In the genomic region with DNA sequence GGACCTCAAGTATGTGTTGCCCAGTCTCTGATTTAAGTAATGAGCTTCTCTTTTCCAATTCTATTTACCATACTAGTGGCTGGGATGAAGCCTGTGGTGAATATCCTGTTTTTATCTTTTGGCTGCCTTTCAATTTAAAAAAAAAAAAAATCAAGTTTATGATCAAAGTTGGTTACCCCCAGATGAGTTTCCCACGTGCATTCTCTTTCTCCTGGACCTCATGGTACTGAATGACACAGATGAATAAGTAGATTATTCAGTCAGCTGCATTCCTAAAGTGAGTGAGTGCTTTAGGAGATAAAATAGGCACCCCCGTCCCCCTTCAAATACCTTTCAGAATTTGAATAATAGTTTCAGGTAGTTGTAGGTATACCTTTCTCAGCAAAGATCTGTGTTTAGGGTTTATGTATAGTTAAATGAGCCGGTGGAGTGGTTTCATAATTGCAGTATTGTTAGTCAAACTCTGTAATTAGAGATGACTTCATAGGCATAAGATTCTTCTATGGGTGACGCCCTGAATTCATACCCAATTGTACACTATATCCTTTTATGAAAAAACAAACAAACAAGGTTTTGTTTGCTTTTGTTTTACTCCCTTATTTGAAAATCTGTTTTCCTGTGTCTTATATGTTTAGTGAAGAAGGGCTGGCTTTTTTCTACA, we compare ENCODE assay signal across 14 cellular contexts. TPM values are rescaled to one million over a fixed set of nuclear protein-coding genes. Genes with fewer than 3 reads are reported as not detected.
DNase-seq lines count a peak whose midpoint lies in the region; ATAC-seq and TF ChIP-seq lines count a peak whose summit lies in the region.
"Had no signal": no experiment of that assay in that cellular context is flagged by ENCODE, and none has a peak within 500 bp of the region (broad histone marks: within the 10 kb centered on the region; RNA-seq: fewer than 3 reads in every experiment).

No MANE protein-coding gene starts in this region.

- TF ChIP-seq POLR2A in breast epithelium (IDR thresholded peaks at IDR 0.05), result no peak

- H3K27ac ChIP-seq in breast epithelium, result no peak overlapping the region
- peak overlapping the region; percentile 18 for H3K27ac ChIP-seq in hepatocyte
- peak overlapping the region; percentile 54 to 79 for H3K27ac ChIP-seq in tibial artery
- H3K27ac ChIP-seq: SK-N-MC, WERI-Rb-1 had no signal

- no peak for ATAC-seq in HG03159 (IDR thresholded peaks at IDR 0.05; ENCODE audit: unreplicated experiment)
- ATAC-seq: naive thymus-derived CD8-positive, alpha-beta T cell had no signal

- H3K27me3 Mint-ChIP-seq in MCF 10A (ENCODE audit: insufficient read depth, unreplicated experiment), result peaks cover 50% of the 10 kb centered on the region

- no peak overlapping the region for H3K4me2 ChIP-seq in hepatocyte

- H3K4me3 Mint-ChIP-seq in MCF 10A (ENCODE audit: unreplicated experiment), result peak overlapping the region; percentile 13
- H3K4me3 Mint-ChIP-seq: activated naive CD4-positive, alpha-beta T cell treated with anti-CD3 and anti-CD28 coated beads, Interleukin-2, amount 50 U/mL, for 24 hours; naive thymus-derived CD8-positive, alpha-beta T cell had no signal

- H3K27ac Mint-ChIP-seq in MCF 10A (ENCODE audit: low read depth, unreplicated experiment), result peak overlapping the region; percentile 42
- H3K27ac Mint-ChIP-seq: activated naive CD4-positive, alpha-beta T cell treated with anti-CD3 and anti-CD28 coated beads, Interleukin-2, amount 50 U/mL, for 24 hours; naive thymus-derived CD8-positive, alpha-beta T cell had no signal

- H3K27me3 ChIP-seq in breast epithelium (peaks cover 0 to 27% of the 10 kb centered on the region in 2 donors), hepatocyte (no peaks in the 10 kb centered on the region), tibial artery (no peaks in the 10 kb centered on the region)
- H3K27me3 ChIP-seq: transverse colon had no signal

- H4K20me1 ChIP-seq in hepatocyte (ENCODE audit: insufficient read depth, poor library complexity, severe bottlenecking), result no peaks in the 10 kb centered on the region

- no peaks in the 10 kb centered on the region for H3K9me3 ChIP-seq in breast epithelium
- H3K9me3 ChIP-seq in hepatocyte (ENCODE audit: low read depth), result no peaks in the 10 kb centered on the region
- no peaks in the 10 kb centered on the region for H3K9me3 ChIP-seq in tibial artery
- H3K9me3 ChIP-seq: transverse colon had no signal

- no peak overlapping the region for H2AFZ ChIP-seq in hepatocyte

- H3K4me3 ChIP-seq in breast epithelium, result no peak overlapping the region
- H3K4me3 ChIP-seq in hepatocyte, result no peak overlapping the region
- no peak overlapping the region for H3K4me3 ChIP-seq in tibial artery
- H3K4me3 ChIP-seq: SK-N-MC, transverse colon had no signal

- no peak for DNase-seq in MCF 10A (ENCODE audit: unreplicated experiment)
- DNase-seq in breast epithelium (ENCODE audit: low spot score in 2 of 2), result no peak
- DNase-seq in amniotic epithelial cell (ENCODE audit: low read depth), result peak; percentile 66
- no peak for DNase-seq in hepatocyte (ENCODE audit: low spot score)
- no peak for DNase-seq in tibial artery
- no peak for DNase-seq in NCI-H146 treated with DMSO at 0.1 percent for 48 hours (lab: John Stamatoyannopoulos, UW; ENCODE audit: unreplicated experiment)
- DNase-seq in activated CD4-positive, alpha-beta T cell treated with anti-CD3 and anti-CD28 coated beads, Interleukin-2, amount 50 U/mL, for 1 hour, result no peak
- DNase-seq: naive thymus-derived CD8-positive, alpha-beta T cell; NCI-H2081; transverse colon; WERI-Rb-1 had no signal

- H3K4me1 ChIP-seq in breast epithelium, result no peaks in the 10 kb centered on the region
- no peaks in the 10 kb centered on the region for H3K4me1 ChIP-seq in hepatocyte (ENCODE audit: insufficient read depth)
- H3K4me1 ChIP-seq in tibial artery, result peaks cover 0 to 76% (median 6%) of the 10 kb centered on the region in 4 donors
- H3K4me1 ChIP-seq: transverse colon had no signal

- BruUV-seq in MCF 10A (replicated peaks; lab: Mats Ljungman, UMichigan), result TSS peak; percentile 53

- POLR2A ChIA-PET in MCF 10A (lab: Yijun Ruan, JAX), result interaction anchor here (1.1 to 4.3 kb wide), 4 partner anchors 10 to 40 kb away, joined by 3 to 43 read pairs (median 15); no protein-coding TSS in a partner anchor

- no peaks in the 10 kb centered on the region for H3K9me3 Mint-ChIP-seq in MCF 10A (ENCODE audit: unreplicated experiment)
- H3K9me3 Mint-ChIP-seq: activated naive CD4-positive, alpha-beta T cell treated with anti-CD3 and anti-CD28 coated beads, Interleukin-2, amount 50 U/mL, for 24 hours; naive thymus-derived CD8-positive, alpha-beta T cell had no signal

- peaks cover 88% of the 10 kb centered on the region for H3K79me2 ChIP-seq in hepatocyte

- H3K4me1 Mint-ChIP-seq in MCF 10A (ENCODE audit: insufficient read depth, unreplicated experiment), result no peaks in the 10 kb centered on the region
- H3K4me1 Mint-ChIP-seq: activated naive CD4-positive, alpha-beta T cell treated with anti-CD3 and anti-CD28 coated beads, Interleukin-2, amount 50 U/mL, for 24 hours had no signal

- intact Hi-C loops in MCF 10A (cut with micrococcal nuclease), result no loop called here
- intact Hi-C loops in breast epithelium (cut with DNase I; ENCODE audit: low total_unique reads), result no loop called here
- intact Hi-C loops in tibial artery (cut with DNase I; ENCODE audit: low total_unique reads), result no loop called here

- WGBS in hepatocyte (ENCODE audit: low lambda C conversion rate, missing lambda C conversion rate), result 75% methylated on average over 4 of the region's 4 CpGs

- H3K36me3 ChIP-seq in breast epithelium (no peaks in the 10 kb centered on the region), hepatocyte (replicated peaks; ENCODE audit: insufficient read depth, low read depth) (no peaks in the 10 kb centered on the region), tibial artery (no peaks in the 10 kb centered on the region)
- H3K36me3 ChIP-seq: transverse colon, WERI-Rb-1 had no signal

- peaks cover 28% of the 10 kb centered on the region for H3K36me3 Mint-ChIP-seq in MCF 10A (ENCODE audit: insufficient read depth, unreplicated experiment)
- H3K36me3 Mint-ChIP-seq: activated naive CD4-positive, alpha-beta T cell treated with anti-CD3 and anti-CD28 coated beads, Interleukin-2, amount 50 U/mL, for 24 hours; naive thymus-derived CD8-positive, alpha-beta T cell had no signal

- no peaks in the 10 kb centered on the region for H3K9me2 ChIP-seq in hepatocyte (replicated peaks; ENCODE audit: insufficient read depth)

- TF ChIP-seq CTCF in MCF 10A (IDR thresholded peaks at IDR 0.05; ENCODE audit: unreplicated experiment) (no peak), breast epithelium (IDR thresholded peaks at IDR 0.05) (no peak), hepatocyte (IDR thresholded peaks at IDR 0.05; ENCODE audit: poor library complexity) (no peak), tibial artery (IDR thresholded peaks at IDR 0.05) (no peak)

- CTCF ChIA-PET in MCF 10A (lab: Yijun Ruan, JAX), result interaction anchor here (0.5 to 1.5 kb wide), 6 partner anchors 9 to 226 kb away, joined by 3 to 5 read pairs (median 4); no protein-coding TSS in a partner anchor

RNA-seq across cellular contexts. Expression of gene PLS3, which starts 41.9 kb away (rescaled TPM):
- total RNA-seq in MCF 10A (2022) (127 and 147 TPM in 2 replicates), breast epithelium (10 to 100 TPM; 64.6 to 79.5 (median 69.4) TPM), hepatocyte (315 and 361 TPM in 2 replicates)
- 244 and 277 TPM in 2 replicates for polyA plus RNA-seq in hepatocyte
- total RNA-seq: naive thymus-derived CD8-positive, alpha-beta T cell had no signal
- polyA plus RNA-seq: naive thymus-derived CD8-positive, alpha-beta T cell had no signal

Comparison
In these comparisons a context has a peak if more than half of its experiments do, and no peak if none do; other contexts are left out.
1. H3K27ac ChIP-seq: peak in hepatocyte (single experiment) and tibial artery (2 of 2); none in breast epithelium (0 of 2).